8 cellular contexts compared by ENCODE assay signal in the genomic region with DNA sequence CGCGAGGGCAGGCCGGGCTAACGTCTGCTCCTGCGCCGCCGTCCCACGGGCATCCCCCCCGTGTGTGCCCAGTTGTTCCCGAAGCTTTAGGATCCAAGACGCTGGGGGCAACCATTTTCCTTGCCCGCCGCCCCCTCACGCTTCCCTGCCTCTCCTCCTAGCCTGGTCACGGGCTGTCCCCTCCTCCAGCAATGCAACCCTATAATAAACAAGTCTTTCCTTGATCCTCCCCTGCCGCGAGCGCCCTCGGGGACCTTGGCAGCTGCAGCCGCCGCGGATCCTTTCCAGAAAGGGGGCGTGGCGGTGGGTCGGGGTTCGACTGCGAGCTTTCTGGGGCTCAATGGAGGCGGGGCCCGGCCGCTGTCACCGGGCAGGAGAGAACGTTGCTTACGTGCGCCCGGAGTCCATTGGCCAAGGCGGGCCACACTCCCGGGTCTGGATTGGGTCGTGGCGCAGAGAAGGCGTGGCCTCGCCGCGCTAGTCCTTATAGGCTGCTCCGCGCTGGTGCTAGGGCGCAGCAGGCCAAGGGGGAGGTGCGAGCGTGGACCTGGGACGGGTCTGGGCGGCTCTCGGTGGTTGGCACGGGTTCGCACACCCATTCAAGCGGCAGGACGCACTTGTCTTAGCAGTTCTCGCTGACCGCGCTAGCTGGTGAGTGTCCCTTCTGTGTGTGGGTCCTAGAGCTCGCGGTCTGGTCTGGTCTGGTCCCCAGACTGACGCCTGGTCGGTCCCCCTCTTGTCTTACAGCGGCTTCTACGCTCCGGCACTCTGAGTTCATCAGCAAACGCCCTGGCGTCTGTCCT. TPM values are rescaled to one million over a fixed set of nuclear protein-coding genes. Genes with fewer than 3 reads are reported as not detected.
DNase-seq lines count a peak whose midpoint lies in the region; ATAC-seq and TF ChIP-seq lines count a peak whose summit lies in the region.

A gene with protein sequence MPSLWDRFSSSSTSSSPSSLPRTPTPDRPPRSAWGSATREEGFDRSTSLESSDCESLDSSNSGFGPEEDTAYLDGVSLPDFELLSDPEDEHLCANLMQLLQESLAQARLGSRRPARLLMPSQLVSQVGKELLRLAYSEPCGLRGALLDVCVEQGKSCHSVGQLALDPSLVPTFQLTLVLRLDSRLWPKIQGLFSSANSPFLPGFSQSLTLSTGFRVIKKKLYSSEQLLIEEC (plus strand): TSS at position 515 of the 803 bp plus-strand sequence. CDS start 293 bp downstream, outside the sequence.

- TF ChIP-seq POLR2A in tibial nerve (IDR thresholded peaks at IDR 0.05) = peak; percentile 99 to 100

- peak within 1 kb of the TSS; percentile 98 for H3K4me2 ChIP-seq in parathyroid adenoma (ENCODE audit: low read length)

- H3K27ac Mint-ChIP-seq in activated naive CD8-positive, alpha-beta T cell treated with anti-CD3 and anti-CD28 coated beads, Interleukin-2, amount 50 U/mL, for 24 hours = peak within 1 kb of the TSS; percentile 96

- peaks cover 21% of the 10 kb centered on the region for H3K4me1 ChIP-seq in parathyroid adenoma
- H3K4me1 ChIP-seq in tibial nerve = peaks cover 0 to 44% (median 27%) of the 10 kb centered on the region in 4 donors

- peak within 1 kb of the TSS; percentile 98 for H3K4me3 Mint-ChIP-seq in activated naive CD8-positive, alpha-beta T cell treated with anti-CD3 and anti-CD28 coated beads, Interleukin-2, amount 50 U/mL, for 24 hours

- peak; percentile 96 to 100 for TF ChIP-seq EP300 in tibial nerve (IDR thresholded peaks at IDR 0.05)

- intact Hi-C loops in Right ventricle myocardium superior (cut with DNase I) = loop anchor here (2.0 to 10.0 kb wide), 2 partner anchors 51 to 57 kb away; a partner anchor contains a TSS

- peak within 1 kb of the TSS; percentile 77 for H2AFZ ChIP-seq in parathyroid adenoma

- H3K9me3 ChIP-seq in parathyroid adenoma (ENCODE audit: control insufficient read depth, low read length) (no peaks in the 10 kb centered on the region), tibial nerve (no peaks in the 10 kb centered on the region)

- H3K36me3 ChIP-seq in parathyroid adenoma (ENCODE audit: control insufficient read depth, insufficient read depth, low read length) (no peaks in the 10 kb centered on the region), tibial nerve (peaks cover 4 to 27% (median 24%) of the 10 kb centered on the region in 3 donors)

- H3K36me3 Mint-ChIP-seq in activated naive CD8-positive, alpha-beta T cell treated with anti-CD3 and anti-CD28 coated beads, Interleukin-2, amount 50 U/mL, for 24 hours (ENCODE audit: low read depth) = peaks cover 31% of the 10 kb centered on the region

- peak within 1 kb of the TSS; percentile 84 for H3K9ac ChIP-seq in parathyroid adenoma

- H3K27me3 ChIP-seq in parathyroid adenoma (ENCODE audit: control insufficient read depth, insufficient read depth, low read length) (no peaks in the 10 kb centered on the region), tibial nerve (no peaks in the 10 kb centered on the region)

- peaks cover 53% of the 10 kb centered on the region for H3K4me1 Mint-ChIP-seq in activated naive CD8-positive, alpha-beta T cell treated with anti-CD3 and anti-CD28 coated beads, Interleukin-2, amount 50 U/mL, for 24 hours

- TF ChIP-seq CTCF in GM12865 (IDR thresholded peaks at IDR 0.05; ENCODE audit: insufficient read depth, low read depth, low read length, missing control alignments) (no peak), parathyroid adenoma (IDR thresholded peaks at IDR 0.05) (no peak), tibial nerve (IDR thresholded peaks at IDR 0.05) (peak in 1 of 5 experiments; percentile 56)

- H3K27ac ChIP-seq in parathyroid adenoma = peak within 1 kb of the TSS; percentile 99
- H3K27ac ChIP-seq in tibial nerve = peak within 1 kb of the TSS; percentile 94 to 100 (median 98)

- peaks cover 8% of the 10 kb centered on the region for H3K79me2 ChIP-seq in parathyroid adenoma

- H3K9me3 Mint-ChIP-seq in activated naive CD8-positive, alpha-beta T cell treated with anti-CD3 and anti-CD28 coated beads, Interleukin-2, amount 50 U/mL, for 24 hours = no peaks in the 10 kb centered on the region

- H3K27me3 Mint-ChIP-seq in activated naive CD8-positive, alpha-beta T cell treated with anti-CD3 and anti-CD28 coated beads, Interleukin-2, amount 50 U/mL, for 24 hours = no peaks in the 10 kb centered on the region

- H3K4me3 ChIP-seq in GM12865 (ENCODE audit: low read depth, low read length) (peak within 1 kb of the TSS; percentile 93), parathyroid adenoma (ENCODE audit: low read depth, low read length) (peak within 1 kb of the TSS; percentile 79), tibial nerve (peak within 1 kb of the TSS; percentile 78 to 98 (median 90))

- 0 to 1% methylated on average over 38 to 53 of the region's 67 CpGs for WGBS in tibial nerve, 2 donors

- peak; percentile 82 for ATAC-seq in HG02763 (IDR thresholded peaks at IDR 0.05; ENCODE audit: unreplicated experiment)
- ATAC-seq in activated naive CD8-positive, alpha-beta T cell treated with anti-CD3 and anti-CD28 coated beads, Interleukin-2, amount 50 U/mL, for 24 hours = peak; percentile 86
- peak; percentile 90 for ATAC-seq in Right ventricle myocardium superior (ENCODE audit: poor library complexity)

- DNase-seq in GM12865 (ENCODE audit: low read depth) = peak; percentile 100
- DNase-seq in NCI-H1417 treated with DMSO at 0.1 percent for 48 hours (lab: John Stamatoyannopoulos, UW) = peak; percentile 94
- peak; percentile 97 for DNase-seq in SW480 (ENCODE audit: low spot score)
- peak; percentile 99 for DNase-seq in activated naive CD8-positive, alpha-beta T cell treated with anti-CD3 and anti-CD28 coated beads, Interleukin-2, amount 50 U/mL, for 24 hours
- DNase-seq in Right ventricle myocardium superior = peak; percentile 100
- DNase-seq in tibial nerve (ENCODE audit: low spot score in 2 of 2) = peak; percentile 98 to 99

RNA-seq across cellular contexts. Expression of the gene that starts here (rescaled TPM):
- 54.8 TPM for total RNA-seq in Right ventricle myocardium superior
- total RNA-seq in tibial nerve = 1,000 to 10,000 TPM; 1,317 to 2,202 (median 1,604) TPM

Comparison
In these comparisons a context has a peak if more than half of its experiments do, and no peak if none do; other contexts are left out.
1. Peak in every context shown above with its lines: DNase-seq, ATAC-seq, H3K4me3 ChIP-seq and H3K27ac ChIP-seq.
2. RNA of the gene that starts here (total RNA-seq): 1,317 to 2,202 TPM in tibial nerve; 54.8 TPM in Right ventricle myocardium superior (single experiment); every median in the first group is over 10 times any median in the second.